ENCODE assay signal across 9 cellular contexts in the genomic region with DNA sequence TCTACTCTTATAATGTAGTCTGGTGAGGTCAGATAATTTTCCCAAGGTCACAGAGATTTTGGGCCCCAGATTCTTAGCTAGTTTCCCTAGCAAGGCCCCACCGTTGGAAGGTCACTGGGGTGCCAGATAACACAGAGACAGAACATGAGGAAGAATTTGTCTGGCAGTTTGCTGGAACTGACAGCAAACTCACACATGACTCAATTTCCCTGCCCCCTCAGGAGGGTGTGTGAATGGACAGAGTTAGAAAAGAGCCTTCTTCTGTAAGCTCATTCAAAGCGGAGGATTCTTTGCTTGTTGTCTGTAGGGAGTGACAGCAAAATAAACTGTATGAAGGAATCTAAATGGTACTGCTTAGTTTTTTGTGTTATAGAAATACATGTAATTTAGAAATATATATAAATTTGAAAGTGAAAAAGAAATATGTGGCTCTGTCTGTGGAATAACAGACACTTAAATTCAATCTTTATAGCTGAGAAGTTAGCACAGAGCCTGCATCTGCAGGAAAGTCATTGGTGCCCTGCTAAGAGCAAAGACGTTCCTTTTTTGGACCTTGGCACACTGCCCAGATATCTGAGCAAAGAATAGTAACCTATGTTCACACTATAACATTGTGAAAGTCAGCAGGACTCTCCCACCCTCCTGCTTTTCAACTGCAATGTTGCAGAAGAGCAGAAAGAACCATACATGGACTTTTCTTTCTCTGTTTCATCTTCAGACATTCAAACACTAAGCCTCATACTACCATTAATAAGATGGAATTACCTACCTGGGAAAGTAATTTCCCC. TPM values are rescaled to one million over a fixed set of nuclear protein-coding genes. Genes with fewer than 3 reads are reported as not detected.
A peak's percentile ranks its signal among the peaks of the same experiment; 100 is the strongest.
DNase-seq lines count a peak whose midpoint lies in the region; TF ChIP-seq lines count a peak whose summit lies in the region.
"Had no signal": no experiment of that assay in that cellular context is flagged by ENCODE, and none has a peak within 500 bp of the region (broad histone marks: within the 10 kb centered on the region; RNA-seq: fewer than 3 reads in every experiment).

No MANE protein-coding gene starts in this region.

- H3K4me3 ChIP-seq in fibroblast of mammary gland (ENCODE audit: control insufficient read depth, low read depth, low read length) (no peak overlapping the region), sigmoid colon (peak overlapping the region in 1 of 4 donors; percentile 4)

- DNase-seq in activated CD4-positive, alpha-beta T cell treated with anti-CD3 and anti-CD28 coated beads, Interleukin-2, amount 10 ng/mL, durations not matched to agents 24 days and 14 days = no peak
- DNase-seq in activated CD4-positive, alpha-beta T cell treated with anti-CD3 and anti-CD28 coated beads, Interleukin-2, amount 50 U/mL, for 48 hours = no peak
- DNase-seq in NOMO-1 treated with dmso at 0.1 percent for 144 hours (lab: John Stamatoyannopoulos, UW; ENCODE audit: unreplicated experiment) (peak; percentile 43), fibroblast of mammary gland (ENCODE audit: low read depth) (peak; percentile 33), sigmoid colon (peak; percentile 84), occipital lobe (lab: John Stamatoyannopoulos, UW) (no peak), NCI-H1092 treated with DMSO at 0.1 percent for 48 hours (lab: John Stamatoyannopoulos, UW) (no peak)
- DNase-seq in effector CD4-positive, alpha-beta T cell = no peak
- DNase-seq: Calu3 had no signal

- 51 to 56% methylated on average over 3 of the region's 3 CpGs for WGBS in sigmoid colon, 2 donors

- H3K27me3 Mint-ChIP-seq in activated CD4-positive, alpha-beta T cell treated with anti-CD3 and anti-CD28 coated beads, Interleukin-2, amount 10 ng/mL, durations not matched to agents 24 days and 14 days = no peaks in the 10 kb centered on the region

- peaks cover 0 to 65% (median 57%) of the 10 kb centered on the region in 4 donors for H3K4me1 ChIP-seq in sigmoid colon

- peak overlapping the region; percentile 72 to 92 (median 90) for H3K27ac ChIP-seq in sigmoid colon

- TF ChIP-seq POLR2A in sigmoid colon (IDR thresholded peaks at IDR 0.05) = no peak

- intact Hi-C loops in activated CD4-positive, alpha-beta T cell treated with anti-CD3 and anti-CD28 coated beads, Interleukin-2, amount 10 ng/mL, durations not matched to agents 24 days and 14 days (cut with micrococcal nuclease) = no loop called here
- intact Hi-C loops in sigmoid colon (cut with DNase I) = no loop called here

- TF ChIP-seq EP300 in sigmoid colon (IDR thresholded peaks at IDR 0.05) = no peak

- peaks cover 21% of the 10 kb centered on the region for H3K36me3 Mint-ChIP-seq in activated CD4-positive, alpha-beta T cell treated with anti-CD3 and anti-CD28 coated beads, Interleukin-2, amount 10 ng/mL, durations not matched to agents 24 days and 14 days (ENCODE audit: low read depth)

- H3K27me3 ChIP-seq in sigmoid colon = no peaks in the 10 kb centered on the region

- no peaks in the 10 kb centered on the region for H3K9me3 ChIP-seq in sigmoid colon

- no peak for TF ChIP-seq CTCF in fibroblast of mammary gland (conservative IDR thresholded peaks at IDR 0.05; ENCODE audit: control insufficient read depth, insufficient read depth, low read depth, low read length)
- no peak for TF ChIP-seq CTCF in sigmoid colon (IDR thresholded peaks at IDR 0.05)

- no peaks in the 10 kb centered on the region for H3K9me3 Mint-ChIP-seq in activated CD4-positive, alpha-beta T cell treated with anti-CD3 and anti-CD28 coated beads, Interleukin-2, amount 10 ng/mL, durations not matched to agents 24 days and 14 days

- H3K4me1 Mint-ChIP-seq in activated CD4-positive, alpha-beta T cell treated with anti-CD3 and anti-CD28 coated beads, Interleukin-2, amount 10 ng/mL, durations not matched to agents 24 days and 14 days = peaks cover 36% of the 10 kb centered on the region

- peak overlapping the region; percentile 98 for H3K4me3 Mint-ChIP-seq in activated CD4-positive, alpha-beta T cell treated with anti-CD3 and anti-CD28 coated beads, Interleukin-2, amount 10 ng/mL, durations not matched to agents 24 days and 14 days

- no peak overlapping the region for H3K27ac Mint-ChIP-seq in activated CD4-positive, alpha-beta T cell treated with anti-CD3 and anti-CD28 coated beads, Interleukin-2, amount 10 ng/mL, durations not matched to agents 24 days and 14 days

- peaks cover 0 to 24% (median 3%) of the 10 kb centered on the region in 4 donors for H3K36me3 ChIP-seq in sigmoid colon

RNA-seq across cellular contexts. Expression of a gene that starts 2.1 kb away (rescaled TPM):
- total RNA-seq in activated CD4-positive, alpha-beta T cell treated with anti-CD3 and anti-CD28 coated beads, Interleukin-2, amount 10 ng/mL, durations not matched to agents 24 days and 14 days = 195 and 208 TPM in 2 replicates
- total RNA-seq in sigmoid colon (100 to 1,000 TPM; 198 to 224 (median 214) TPM), occipital lobe (162 TPM)
- 100 to 1,000 TPM; 208 to 382 (median 246) TPM for polyA plus RNA-seq in sigmoid colon

RNA-seq across cellular contexts. Expression of a gene that starts 2.5 kb away (rescaled TPM):
- 6.0 and 8.9 TPM in 2 replicates for total RNA-seq in activated CD4-positive, alpha-beta T cell treated with anti-CD3 and anti-CD28 coated beads, Interleukin-2, amount 10 ng/mL, durations not matched to agents 24 days and 14 days
- total RNA-seq in sigmoid colon (10 to 100 TPM; 14.0 to 35.5 (median 19.9) TPM), occipital lobe (48.0 TPM)
- polyA plus RNA-seq in sigmoid colon = 1 to 10 TPM in 1 of 3 donors, under 1 TPM in 2; 0.60 to 1.9 (median 0.69) TPM

Comparison
In these comparisons a context has a peak if more than half of its experiments do, and no peak if none do; other contexts are left out.
1. DNase-seq: peak in NOMO-1 treated with dmso at 0.1 percent for 144 hours (single experiment), fibroblast of mammary gland (single experiment) and sigmoid colon (single experiment); none in activated CD4-positive, alpha-beta T cell treated with anti-CD3 and anti-CD28 coated beads, Interleukin-2, amount 10 ng/mL, durations not matched to agents 24 days and 14 days (single experiment), activated CD4-positive, alpha-beta T cell treated with anti-CD3 and anti-CD28 coated beads, Interleukin-2, amount 50 U/mL, for 48 hours (0 of 2), occipital lobe (single experiment), NCI-H1092 treated with DMSO at 0.1 percent for 48 hours (single experiment) and effector CD4-positive, alpha-beta T cell (single experiment).